ENCODE assay signal across 1 cellular context in genomic region chr15:31461375-31461774, GRCh38.
TF ChIP-seq lines count a peak whose summit lies in the region.

No MANE protein-coding gene starts in this region.

TF ChIP-seq in IMR-90, 13 proteins besides CTCF, POLR2A, EP300 and RAD21 (continued from another document):
- TF ChIP-seq SMC3 (IDR thresholded peaks at IDR 0.05; ENCODE audit: low read depth, low read length): no peak
- no peak for TF ChIP-seq RCOR1 (IDR thresholded peaks at IDR 0.05; ENCODE audit: insufficient replicate concordance, low read length)
- TF ChIP-seq ELK1 (IDR thresholded peaks at IDR 0.05; ENCODE audit: borderline replicate concordance, low read depth, low read length): no peak
- no peak for TF ChIP-seq MAZ (IDR thresholded peaks at IDR 0.05; ENCODE audit: borderline replicate concordance, low read depth, low read length)
- no peak for TF ChIP-seq MXI1 (IDR thresholded peaks at IDR 0.05; ENCODE audit: borderline replicate concordance, low read depth, low read length)
- TF ChIP-seq CEBPB (IDR thresholded peaks at IDR 0.05; ENCODE audit: low read depth, low read length): no peak
- no peak for TF ChIP-seq CHD1 (IDR thresholded peaks at IDR 0.05; ENCODE audit: low read depth, low read length)
